ENCODE assay signal across 16 cellular contexts in genomic region chr18:75896865-75897264, GRCh38.
DNase-seq lines count a peak whose midpoint lies in the region; ATAC-seq, FAIRE-seq and TF ChIP-seq lines count a peak whose summit lies in the region.
"Had no signal": no experiment of that assay in that cellular context is flagged by ENCODE, and none has a peak within 500 bp of the region (broad histone marks: within the 10 kb centered on the region; RNA-seq: fewer than 3 reads in every experiment).

No MANE protein-coding gene starts in this region.

- no peak overlapping the region for H3K27ac ChIP-seq in RWPE2 (ENCODE audit: poor library complexity, severe bottlenecking)
- H3K27ac ChIP-seq: gastrocnemius medialis had no signal

- DNase-seq in D721Med (ENCODE audit: insufficient read length, low spot score), result peak; percentile 77
- DNase-seq in NCI-H1105 (lab: John Stamatoyannopoulos, UW), result peak; percentile 57
- DNase-seq in RWPE2 (ENCODE audit: low spot score), result no peak
- peak; percentile 23 for DNase-seq in kidney glomerular epithelial cell (lab: John Stamatoyannopoulos, UW)
- DNase-seq in RCC 7860 (ENCODE audit: low spot score), result no peak
- no peak for DNase-seq in activated T-helper 2 cell treated with anti-CD3 and anti-CD28 coated beads, Interferon-gamma antibody, Interleukin-2, Interleukin-4, amounts not matched to agents 10 μg/mL and 5 μg/mL and 100 μg/mL, durations not matched to agents 14 hours and 24 hours and 36 hours (ENCODE audit: low spot score)
- DNase-seq: DND-41; gastrocnemius medialis; Karpas-422; stimulated activated CD4-positive, alpha-beta T cell treated with anti-CD3 and anti-CD28 coated beads, Interleukin-15, amount 100 ng/mL, for 24 hours; stimulated activated naive CD4-positive, alpha-beta T cell treated with Interleukin-2 at 50 U/mL for 16 hours; T-cell had no signal

- ATAC-seq in RWPE2 (ENCODE audit: low read depth) (peak; percentile 77), HG02852 (IDR thresholded peaks at IDR 0.05; ENCODE audit: unreplicated experiment) (no peak), HG02870 (IDR thresholded peaks at IDR 0.05; ENCODE audit: unreplicated experiment) (no peak)
- ATAC-seq: gastrocnemius medialis, mucosa of descending colon, T-cell had no signal

- H3K4me3 ChIP-seq in RWPE2 (ENCODE audit: severe bottlenecking), result no peak overlapping the region
- H3K4me3 ChIP-seq: gastrocnemius medialis, mucosa of descending colon had no signal

- no peaks in the 10 kb centered on the region for H3K9me3 ChIP-seq in RWPE2 (ENCODE audit: severe bottlenecking)
- H3K9me3 ChIP-seq: gastrocnemius medialis, mucosa of descending colon had no signal

- TF ChIP-seq CTCF in D721Med (IDR thresholded peaks at IDR 0.05; ENCODE audit: insufficient read depth, missing control alignments) (peak; percentile 52), RWPE2 (IDR thresholded peaks at IDR 0.05; ENCODE audit: poor library complexity, severe bottlenecking) (peak; percentile 46)

- H3K4me1 Mint-ChIP-seq in activated T-helper 2 cell treated with anti-CD3 and anti-CD28 coated beads, Interferon-gamma antibody, Interleukin-2, Interleukin-4, amounts not matched to agents 10 μg/mL and 5 μg/mL and 100 μg/mL, durations not matched to agents 14 hours and 24 hours and 36 hours (ENCODE audit: low read depth), result no peaks in the 10 kb centered on the region
- H3K4me1 Mint-ChIP-seq: T-cell had no signal

- H3K27me3 Mint-ChIP-seq in activated T-helper 2 cell treated with anti-CD3 and anti-CD28 coated beads, Interferon-gamma antibody, Interleukin-2, Interleukin-4, amounts not matched to agents 10 μg/mL and 5 μg/mL and 100 μg/mL, durations not matched to agents 14 hours and 24 hours and 36 hours (ENCODE audit: low read depth), result no peaks in the 10 kb centered on the region

- H3K27me3 ChIP-seq in RWPE2 (ENCODE audit: insufficient read depth, poor library complexity, severe bottlenecking), result peaks cover 9% of the 10 kb centered on the region
- H3K27me3 ChIP-seq: gastrocnemius medialis had no signal

- H3K27ac Mint-ChIP-seq in activated T-helper 2 cell treated with anti-CD3 and anti-CD28 coated beads, Interferon-gamma antibody, Interleukin-2, Interleukin-4, amounts not matched to agents 10 μg/mL and 5 μg/mL and 100 μg/mL, durations not matched to agents 14 hours and 24 hours and 36 hours, result no peak overlapping the region
- H3K27ac Mint-ChIP-seq: T-cell had no signal

- H3K4me3 Mint-ChIP-seq in activated T-helper 2 cell treated with anti-CD3 and anti-CD28 coated beads, Interferon-gamma antibody, Interleukin-2, Interleukin-4, amounts not matched to agents 10 μg/mL and 5 μg/mL and 100 μg/mL, durations not matched to agents 14 hours and 24 hours and 36 hours (ENCODE audit: low read depth), result no peak overlapping the region
- H3K4me3 Mint-ChIP-seq: T-cell had no signal

- H3K9me3 Mint-ChIP-seq in activated T-helper 2 cell treated with anti-CD3 and anti-CD28 coated beads, Interferon-gamma antibody, Interleukin-2, Interleukin-4, amounts not matched to agents 10 μg/mL and 5 μg/mL and 100 μg/mL, durations not matched to agents 14 hours and 24 hours and 36 hours, result no peaks in the 10 kb centered on the region
- H3K9me3 Mint-ChIP-seq: T-cell had no signal

- H3K36me3 Mint-ChIP-seq in activated T-helper 2 cell treated with anti-CD3 and anti-CD28 coated beads, Interferon-gamma antibody, Interleukin-2, Interleukin-4, amounts not matched to agents 10 μg/mL and 5 μg/mL and 100 μg/mL, durations not matched to agents 14 hours and 24 hours and 36 hours (ENCODE audit: low read depth), result no peaks in the 10 kb centered on the region
- H3K36me3 Mint-ChIP-seq: T-cell had no signal

- H3K4me1 ChIP-seq in RWPE2 (ENCODE audit: insufficient read depth, poor library complexity, severe bottlenecking), result no peaks in the 10 kb centered on the region
- H3K4me1 ChIP-seq: gastrocnemius medialis had no signal

- FAIRE-seq in D721Med (lab: Jason Lieb, UNC), result no peak
- no peak for FAIRE-seq in RCC 7860 (lab: Jason Lieb, UNC)
- FAIRE-seq: colon had no signal

- H3K36me3 ChIP-seq in RWPE2 (ENCODE audit: low read depth), result no peaks in the 10 kb centered on the region
- H3K36me3 ChIP-seq: gastrocnemius medialis had no signal

- intact Hi-C loops in activated T-helper 2 cell treated with anti-CD3 and anti-CD28 coated beads, Interferon-gamma antibody, Interleukin-2, Interleukin-4, amounts not matched to agents 10 μg/mL and 5 μg/mL and 100 μg/mL, durations not matched to agents 14 hours and 24 hours and 36 hours (cut with micrococcal nuclease), result no loop called here

Comparison
In these comparisons a context has a peak if more than half of its experiments do, and no peak if none do; other contexts are left out.
1. DNase-seq: peak in D721Med (single experiment), NCI-H1105 (single experiment) and kidney glomerular epithelial cell (single experiment); none in RWPE2 (single experiment), RCC 7860 (single experiment) and activated T-helper 2 cell treated with anti-CD3 and anti-CD28 coated beads, Interferon-gamma antibody, Interleukin-2, Interleukin-4, amounts not matched to agents 10 μg/mL and 5 μg/mL and 100 μg/mL, durations not matched to agents 14 hours and 24 hours and 36 hours (single experiment).